10 cellular contexts compared by ENCODE assay signal in the genomic region with DNA sequence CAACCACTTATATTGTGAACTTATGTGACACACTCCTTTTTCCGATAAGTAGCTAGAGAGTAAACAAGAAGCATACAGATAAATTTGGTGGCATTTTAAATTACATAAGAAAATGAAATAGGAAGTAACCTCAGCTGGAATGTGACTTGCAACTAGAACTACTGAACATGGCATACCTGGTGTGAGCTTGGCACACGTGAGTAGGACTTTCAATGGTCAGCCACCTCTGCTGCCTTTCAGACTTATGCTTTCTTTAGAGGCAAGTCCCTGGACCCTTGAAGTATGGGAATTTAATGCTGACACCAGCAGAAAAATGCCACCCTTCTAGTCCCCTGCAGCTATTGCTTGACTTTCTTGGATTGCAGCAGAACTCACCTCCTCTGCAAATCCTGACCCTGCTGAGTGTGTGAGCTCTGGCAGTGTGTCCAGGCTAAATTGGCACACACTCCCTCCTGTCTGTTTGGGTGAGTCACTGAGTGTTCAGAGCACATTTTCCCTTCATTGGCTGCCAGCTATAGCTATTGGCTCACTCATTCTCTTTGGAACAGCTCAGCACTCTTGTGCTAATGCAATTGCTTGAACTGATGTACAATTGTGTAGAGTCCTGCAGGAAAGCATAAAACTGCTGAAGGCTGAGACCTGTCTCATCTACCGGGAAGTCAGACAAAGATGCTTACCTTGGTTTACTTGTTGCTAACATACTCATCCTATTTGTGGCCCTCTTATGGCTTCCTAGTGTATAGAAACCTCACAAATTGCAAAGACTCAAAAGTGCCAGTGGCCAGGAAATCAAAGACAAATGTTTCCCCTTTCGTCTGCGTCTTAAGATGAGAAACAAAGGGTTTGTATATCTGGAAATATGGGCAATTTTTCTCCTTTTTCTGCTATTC.
DNase-seq lines count a peak whose midpoint lies in the region; ATAC-seq and TF ChIP-seq lines count a peak whose summit lies in the region.
"Had no signal": no experiment of that assay in that cellular context is flagged by ENCODE, and none has a peak within 500 bp of the region (broad histone marks: within the 10 kb centered on the region; RNA-seq: fewer than 3 reads in every experiment).

No MANE protein-coding gene starts in this region.

- no peak for TF ChIP-seq CTCF in Calu3 (IDR thresholded peaks at IDR 0.05; ENCODE audit: unreplicated experiment)

- no peaks in the 10 kb centered on the region for H3K9me3 Mint-ChIP-seq in Calu3 (ENCODE audit: low read depth, unreplicated experiment)
- H3K9me3 Mint-ChIP-seq in T-helper 2 cell treated with Interferon-gamma antibody and Interleukin-4, amounts not matched to agents 5 μg/mL and 100 μg/mL, for 36 hours = no peaks in the 10 kb centered on the region
- H3K9me3 Mint-ChIP-seq: naive B cell had no signal

- H3K27me3 Mint-ChIP-seq in Calu3 (ENCODE audit: unreplicated experiment) = no peaks in the 10 kb centered on the region
- H3K27me3 Mint-ChIP-seq in T-helper 2 cell treated with Interferon-gamma antibody and Interleukin-4, amounts not matched to agents 5 μg/mL and 100 μg/mL, for 36 hours (ENCODE audit: low read depth) = no peaks in the 10 kb centered on the region
- H3K27me3 Mint-ChIP-seq: naive B cell had no signal

- DNase-seq in Calu3 = peak; percentile 52
- DNase-seq in RPMI7951 (ENCODE audit: low read depth) = peak; percentile 93
- DNase-seq in fibroblast of peridontal ligament (ENCODE audit: extremely low read depth) = peak; percentile 98
- DNase-seq in occipital lobe (lab: John Stamatoyannopoulos, UW) = peak; percentile 70
- DNase-seq in NCI-H748 (lab: John Stamatoyannopoulos, UW; ENCODE audit: unreplicated experiment) = no peak
- DNase-seq in T-helper 2 cell treated with Interferon-gamma antibody and Interleukin-4, amounts not matched to agents 5 μg/mL and 100 μg/mL, for 36 hours (ENCODE audit: low spot score) = no peak
- DNase-seq: activated CD8-positive, alpha-beta memory T cell treated with anti-CD3 and anti-CD28 coated beads, Interleukin-2, amount 50 U/mL, for 4 hours; naive B cell had no signal

- no peaks in the 10 kb centered on the region for H3K36me3 Mint-ChIP-seq in Calu3 (ENCODE audit: insufficient read depth, unreplicated experiment)
- no peaks in the 10 kb centered on the region for H3K36me3 Mint-ChIP-seq in T-helper 2 cell treated with Interferon-gamma antibody and Interleukin-4, amounts not matched to agents 5 μg/mL and 100 μg/mL, for 36 hours (ENCODE audit: low read depth)
- H3K36me3 Mint-ChIP-seq: naive B cell had no signal

- no peak for ATAC-seq in HG03565 (IDR thresholded peaks at IDR 0.05; ENCODE audit: unreplicated experiment)
- no peak for ATAC-seq in GM18861 (IDR thresholded peaks at IDR 0.05; ENCODE audit: unreplicated experiment)

- intact Hi-C loops in Calu3 (cut with micrococcal nuclease; ENCODE audit: unreplicated experiment) = loop anchor here (10.0 kb wide), 1 partner anchor 242 kb away; no protein-coding TSS in a partner anchor

- no TSS peak for BruUV-seq in Calu3 (replicated peaks; lab: Mats Ljungman, UMichigan)

- no peak overlapping the region for H3K27ac Mint-ChIP-seq in Calu3 (ENCODE audit: unreplicated experiment)
- H3K27ac Mint-ChIP-seq in T-helper 2 cell treated with Interferon-gamma antibody and Interleukin-4, amounts not matched to agents 5 μg/mL and 100 μg/mL, for 36 hours = no peak overlapping the region
- H3K27ac Mint-ChIP-seq: naive B cell had no signal

- peaks cover 33% of the 10 kb centered on the region for H3K4me1 Mint-ChIP-seq in Calu3 (ENCODE audit: low read depth, unreplicated experiment)
- no peaks in the 10 kb centered on the region for H3K4me1 Mint-ChIP-seq in T-helper 2 cell treated with Interferon-gamma antibody and Interleukin-4, amounts not matched to agents 5 μg/mL and 100 μg/mL, for 36 hours (ENCODE audit: low read depth)
- H3K4me1 Mint-ChIP-seq: naive B cell had no signal

- no peak overlapping the region for H3K4me3 Mint-ChIP-seq in Calu3 (ENCODE audit: low read depth, unreplicated experiment)
- H3K4me3 Mint-ChIP-seq in T-helper 2 cell treated with Interferon-gamma antibody and Interleukin-4, amounts not matched to agents 5 μg/mL and 100 μg/mL, for 36 hours = no peak overlapping the region
- H3K4me3 Mint-ChIP-seq: naive B cell had no signal

- CTCF ChIA-PET in Calu3 (lab: Charles Lee) = interaction anchor here (0.6 to 1.0 kb wide), 2 partner anchors 19 to 119 kb away, joined by 3 to 4 read pairs; no protein-coding TSS in a partner anchor

Comparison
In these comparisons a context has a peak if more than half of its experiments do, and no peak if none do; other contexts are left out.
1. DNase-seq: peak in Calu3 (single experiment), RPMI7951 (single experiment), fibroblast of peridontal ligament (single experiment) and occipital lobe (single experiment); none in NCI-H748 (single experiment) and T-helper 2 cell treated with Interferon-gamma antibody and Interleukin-4, amounts not matched to agents 5 μg/mL and 100 μg/mL, for 36 hours (single experiment).